ENCODE assay signal across 15 cellular contexts in genomic region chr5:149037819-149038218, GRCh38. TPM values are rescaled to one million over a fixed set of nuclear protein-coding genes. Genes with fewer than 3 reads are reported as not detected.
DNase-seq lines count a peak whose midpoint lies in the region; ATAC-seq and TF ChIP-seq lines count a peak whose summit lies in the region.
"Had no signal": no experiment of that assay in that cellular context is flagged by ENCODE, and none has a peak within 500 bp of the region (broad histone marks: within the 10 kb centered on the region; RNA-seq: fewer than 3 reads in every experiment).

No MANE protein-coding gene starts in this region.

- no peak for TF ChIP-seq EP300 in Ishikawa (IDR thresholded peaks at IDR 0.05; ENCODE audit: borderline replicate concordance)

- H3K4me1 Mint-ChIP-seq in naive thymus-derived CD4-positive, alpha-beta T cell = peaks cover 0 to 16% (median 0%) of the 10 kb centered on the region in 7 donors
- H3K4me1 Mint-ChIP-seq: WTC11 had no signal

- intact Hi-C loops in naive thymus-derived CD4-positive, alpha-beta T cell (cut with micrococcal nuclease) = loop anchor here (5.0 to 10.0 kb wide), 4 partner anchors 74 to 853 kb away; partner anchors contain the start of gene ADRB2 (in 1 of the 2)

- H3K9me3 ChIP-seq in naive thymus-derived CD4-positive, alpha-beta T cell (ENCODE audit: control insufficient read depth in 2 of 3, low read length in 3 of 3) = no peaks in the 10 kb centered on the region
- H3K9me3 ChIP-seq in right atrium auricular region = no peaks in the 10 kb centered on the region
- H3K9me3 ChIP-seq: colonic mucosa, ovary had no signal

- H3K4me1 ChIP-seq in naive thymus-derived CD4-positive, alpha-beta T cell (ENCODE audit: control insufficient read depth in 2 of 2, insufficient read depth in 2 of 2, low read length in 2 of 2) = no peaks in the 10 kb centered on the region
- H3K4me1 ChIP-seq in right atrium auricular region = peaks cover 0 to 14% of the 10 kb centered on the region in 2 donors
- H3K4me1 ChIP-seq: colonic mucosa had no signal

- POLR2A ChIA-PET in naive thymus-derived CD4-positive, alpha-beta T cell (lab: Charles Lee) = no interaction called here

- H3K36me3 Mint-ChIP-seq in naive thymus-derived CD4-positive, alpha-beta T cell = no peaks in the 10 kb centered on the region
- H3K36me3 Mint-ChIP-seq: WTC11 had no signal

- no peak overlapping the region for H3K4me3 ChIP-seq in naive thymus-derived CD4-positive, alpha-beta T cell (ENCODE audit: low read length)
- H3K4me3 ChIP-seq in right atrium auricular region = no peak overlapping the region
- H3K4me3 ChIP-seq: colonic mucosa, ovary had no signal

- H3K27ac ChIP-seq in naive thymus-derived CD4-positive, alpha-beta T cell (ENCODE audit: low read depth, low read length) = no peak overlapping the region
- no peak overlapping the region for H3K27ac ChIP-seq in right atrium auricular region
- H3K27ac ChIP-seq: colonic mucosa, ovary had no signal

- DNase-seq in SW480 (ENCODE audit: low spot score) (peak; percentile 75), NCI-H1436 treated with DMSO at 0.1 percent for 48 hours (lab: John Stamatoyannopoulos, UW) (no peak), right atrium auricular region (ENCODE audit: low spot score) (no peak)
- DNase-seq in naive thymus-derived CD4-positive, alpha-beta T cell = no peak
- DNase-seq in stimulated activated CD4-positive, alpha-beta T cell treated with anti-CD3 and anti-CD28 coated beads, Interleukin-1b, Interleukin-23, amount 100 ng/mL, for 48 hours = no peak
- DNase-seq: activated effector memory CD4-positive, alpha-beta T cell treated with anti-CD3 and anti-CD28 coated beads, Interleukin-2, amount 50 U/mL, for 16 hours; colonic mucosa; foreskin fibroblast; NCI-H2107; ovary had no signal

- no peaks in the 10 kb centered on the region for H3K36me3 ChIP-seq in naive thymus-derived CD4-positive, alpha-beta T cell (ENCODE audit: control insufficient read depth in 2 of 3, insufficient read depth in 3 of 3, low read length in 3 of 3)
- no peaks in the 10 kb centered on the region for H3K36me3 ChIP-seq in right atrium auricular region
- H3K36me3 ChIP-seq: colonic mucosa, ovary had no signal

- H3K27me3 Mint-ChIP-seq in naive thymus-derived CD4-positive, alpha-beta T cell = peaks cover 0 to 9% (median 5%) of the 10 kb centered on the region in 5 donors

- H3K27ac Mint-ChIP-seq in naive thymus-derived CD4-positive, alpha-beta T cell = no peak overlapping the region
- H3K27ac Mint-ChIP-seq: WTC11 had no signal

- TF ChIP-seq RAD21 in Ishikawa (IDR thresholded peaks at IDR 0.05; ENCODE audit: low read depth) = no peak

- ATAC-seq in GM18907 (IDR thresholded peaks at IDR 0.05; ENCODE audit: unreplicated experiment) (peak; percentile 68), HG03159 (IDR thresholded peaks at IDR 0.05; ENCODE audit: unreplicated experiment) (no peak)
- ATAC-seq in naive thymus-derived CD4-positive, alpha-beta T cell = peak; percentile 56
- ATAC-seq: Panc1 had no signal

- CTCF ChIA-PET in naive thymus-derived CD4-positive, alpha-beta T cell (lab: Charles Lee) = interaction anchor here (3.1 kb wide), 1 partner anchor 308 kb away, joined by 22 read pairs; no protein-coding TSS in a partner anchor

- no peaks in the 10 kb centered on the region for H3K9me3 Mint-ChIP-seq in naive thymus-derived CD4-positive, alpha-beta T cell
- H3K9me3 Mint-ChIP-seq: WTC11 had no signal

- H3K27me3 ChIP-seq in naive thymus-derived CD4-positive, alpha-beta T cell (ENCODE audit: control insufficient read depth in 2 of 2, insufficient read depth in 2 of 2, low read length in 2 of 2) = no peaks in the 10 kb centered on the region
- H3K27me3 ChIP-seq in right atrium auricular region = no peaks in the 10 kb centered on the region
- H3K27me3 ChIP-seq: colonic mucosa, ovary had no signal

- no peak for TF ChIP-seq CTCF in right atrium auricular region (IDR thresholded peaks at IDR 0.05)

- no peak overlapping the region for H3K4me3 Mint-ChIP-seq in naive thymus-derived CD4-positive, alpha-beta T cell
- H3K4me3 Mint-ChIP-seq: WTC11 had no signal

TF ChIP-seq in Ishikawa, 13 proteins besides CTCF, POLR2A, EP300 and RAD21:
- TF ChIP-seq EGR1 (IDR thresholded peaks at IDR 0.05) (no peak), MAX (IDR thresholded peaks at IDR 0.05) (0 out of 2 replicates have a peak, but pooled peaks have one; percentile 20), TEAD4 (IDR thresholded peaks at IDR 0.05) (no peak), REST (IDR thresholded peaks at IDR 0.05; ENCODE audit: low read depth) (no peak)

RNA-seq across cellular contexts. Expression of gene SH3TC2, which starts 25.0 kb away (rescaled TPM):
- under 1 TPM in 2 of 5 experiments, not detected in 3; 0.08 to 0.59 TPM for total RNA-seq in naive thymus-derived CD4-positive, alpha-beta T cell
- polyA plus RNA-seq in naive thymus-derived CD4-positive, alpha-beta T cell = not detected
- total RNA-seq in right atrium auricular region = 10 to 100 TPM in 1 of 2 donors, 1 to 10 TPM in 1; 4.7 to 13.1 TPM
